9 cellular contexts compared by ENCODE assay signal in genomic region chr5:150295172-150295611, GRCh38. TPM values are rescaled to one million over a fixed set of nuclear protein-coding genes. Genes with fewer than 3 reads are reported as not detected.
DNase-seq lines count a peak whose midpoint lies in the region; ATAC-seq and TF ChIP-seq lines count a peak whose summit lies in the region.
"Had no signal": no experiment of that assay in that cellular context is flagged by ENCODE, and none has a peak within 500 bp of the region (broad histone marks: within the 10 kb centered on the region; RNA-seq: fewer than 3 reads in every experiment).

No MANE protein-coding gene starts in this region.

- H3K4me1 Mint-ChIP-seq in T-helper 2 cell treated with Interferon-gamma antibody and Interleukin-4, amounts not matched to agents 5 μg/mL and 100 μg/mL, for 36 hours (ENCODE audit: low read depth): peaks cover 2% of the 10 kb centered on the region

- H3K27ac Mint-ChIP-seq in T-helper 2 cell treated with Interferon-gamma antibody and Interleukin-4, amounts not matched to agents 5 μg/mL and 100 μg/mL, for 36 hours: no peak overlapping the region

- H3K9me3 ChIP-seq in MG63: no peaks in the 10 kb centered on the region
- H3K9me3 ChIP-seq: SJSA1 had no signal

- H3K36me3 ChIP-seq in MG63: peaks cover 10% of the 10 kb centered on the region
- H3K36me3 ChIP-seq: SJSA1 had no signal

- H3K4me3 Mint-ChIP-seq in T-helper 2 cell treated with Interferon-gamma antibody and Interleukin-4, amounts not matched to agents 5 μg/mL and 100 μg/mL, for 36 hours: no peak overlapping the region

- DNase-seq in AG20443 (ENCODE audit: low spot score): peak; percentile 70
- DNase-seq in MG63: peak; percentile 96
- peak; percentile 63 for DNase-seq in choroid plexus epithelial cell (ENCODE audit: low read depth)
- peak; percentile 72 for DNase-seq in myocyte (ENCODE audit: low read depth)
- DNase-seq in NCI-H2196 treated with DMSO at 0.1 percent for 48 hours (lab: John Stamatoyannopoulos, UW; ENCODE audit: unreplicated experiment): no peak
- no peak for DNase-seq in T-helper 2 cell treated with Interferon-gamma antibody and Interleukin-4, amounts not matched to agents 5 μg/mL and 100 μg/mL, for 36 hours (ENCODE audit: low spot score)

- ATAC-seq in HG03457 (IDR thresholded peaks at IDR 0.05; ENCODE audit: unreplicated experiment) (no peak), HG03378 (IDR thresholded peaks at IDR 0.05; ENCODE audit: unreplicated experiment) (no peak)

- H3K9me3 Mint-ChIP-seq in T-helper 2 cell treated with Interferon-gamma antibody and Interleukin-4, amounts not matched to agents 5 μg/mL and 100 μg/mL, for 36 hours: no peaks in the 10 kb centered on the region

- no peaks in the 10 kb centered on the region for H3K36me3 Mint-ChIP-seq in T-helper 2 cell treated with Interferon-gamma antibody and Interleukin-4, amounts not matched to agents 5 μg/mL and 100 μg/mL, for 36 hours (ENCODE audit: low read depth)

- TF ChIP-seq CTCF in choroid plexus epithelial cell (conservative IDR thresholded peaks at IDR 0.05; ENCODE audit: low read depth, low read length): no peak

- H3K27me3 ChIP-seq in MG63: no peaks in the 10 kb centered on the region
- H3K27me3 ChIP-seq: SJSA1 had no signal

- no peak overlapping the region for H3K4me3 ChIP-seq in MG63
- H3K4me3 ChIP-seq in choroid plexus epithelial cell (ENCODE audit: low read depth, low read length): no peak overlapping the region
- H3K4me3 ChIP-seq: SJSA1 had no signal

- H3K27me3 Mint-ChIP-seq in T-helper 2 cell treated with Interferon-gamma antibody and Interleukin-4, amounts not matched to agents 5 μg/mL and 100 μg/mL, for 36 hours (ENCODE audit: low read depth): peaks cover 8% of the 10 kb centered on the region

RNA-seq across cellular contexts. Expression of gene CAMK2A, which starts 5.6 kb away (rescaled TPM):
- total RNA-seq in MG63 (2014; rRNA removed; shearing (Covaris generic); ENCODE audit: low replicate concordance): 0.56 TPM in 1 of 2 replicates, not detected in the other
- total RNA-seq in myocyte: 5.0 and 8.6 TPM in 2 replicates
- 3.0 TPM for polyA plus RNA-seq in myocyte (2012)
- total RNA-seq: SJSA1 had no signal

RNA-seq across cellular contexts. Expression of gene ARSI, which starts 7.5 kb away (rescaled TPM):
- total RNA-seq in MG63 (2014; rRNA removed; shearing (Covaris generic); ENCODE audit: low replicate concordance): 38.8 and 45.4 TPM in 2 replicates
- 1.7 and 2.4 TPM in 2 replicates for total RNA-seq in myocyte
- polyA plus RNA-seq in myocyte (2012): 1.1 TPM

Comparison
In these comparisons a context has a peak if more than half of its experiments do, and no peak if none do; other contexts are left out.
1. DNase-seq: peak in AG20443 (single experiment), MG63 (single experiment), choroid plexus epithelial cell (single experiment) and myocyte (single experiment); none in NCI-H2196 treated with DMSO at 0.1 percent for 48 hours (single experiment) and T-helper 2 cell treated with Interferon-gamma antibody and Interleukin-4, amounts not matched to agents 5 μg/mL and 100 μg/mL, for 36 hours (single experiment).
2. RNA of gene ARSI, which starts 7.5 kb away (total RNA-seq): 38.8 to 45.4 TPM in MG63; 1.7 to 2.4 TPM in myocyte; every median in the first group is over 10 times any median in the second.